In the genomic region with DNA sequence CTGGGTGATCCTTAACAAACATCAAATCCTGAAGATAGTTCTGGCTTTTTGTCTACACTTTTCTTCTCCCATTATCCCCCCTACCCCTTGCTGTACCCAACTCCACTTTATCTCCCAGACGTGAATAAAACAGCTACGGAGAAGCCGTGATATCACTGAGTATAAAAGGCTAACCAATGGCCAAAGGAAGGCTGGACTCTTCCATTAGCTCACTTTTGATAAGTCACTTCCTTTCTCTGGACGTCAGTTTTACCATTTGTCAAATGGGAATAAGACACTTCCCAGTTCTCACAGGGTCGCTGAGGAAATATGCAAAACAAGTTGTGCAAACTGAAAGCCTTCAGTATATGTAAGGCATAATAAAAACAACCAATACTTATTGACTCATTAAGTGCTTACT, we compare ENCODE assay signal across 1 cellular context.
TF ChIP-seq lines count a peak whose summit lies in the region.

No MANE protein-coding gene starts in this region.

TF ChIP-seq in SK-N-SH treated with all-trans-retinoic acid at 6 μM for 48 hours, 23 proteins besides CTCF, POLR2A, EP300 and RAD21:
- TF ChIP-seq PATZ1 (CRISPR knock-in tag; IDR thresholded peaks at IDR 0.05; ENCODE audit: borderline replicate concordance) = no peak
TF ChIP-seq in SK-N-SH treated with all-trans-retinoic acid at 6 μM for 48 hours: peak in this region for 0.
